ENCODE assay signal across 1 cellular context in the genomic region with DNA sequence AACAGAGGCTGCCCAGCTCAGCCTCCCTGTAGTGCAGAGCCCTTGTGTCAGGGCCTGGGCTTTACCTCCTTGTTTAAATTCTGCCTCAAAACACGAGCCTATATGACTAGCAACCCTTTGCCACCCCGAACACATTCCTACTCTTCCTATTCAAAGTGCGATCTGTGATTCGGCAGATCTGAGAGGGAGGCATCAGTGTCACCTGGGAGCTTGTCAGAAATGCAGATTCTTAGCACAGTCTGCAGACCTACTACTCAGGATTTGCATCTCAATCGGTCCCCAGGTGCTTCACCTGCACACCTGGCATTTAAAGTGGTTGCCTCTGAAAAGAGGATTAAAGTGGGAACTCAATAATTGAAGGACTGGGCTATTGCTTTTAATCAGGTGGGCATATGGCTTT.
TF ChIP-seq lines count a peak whose summit lies in the region.

No MANE protein-coding gene starts in this region.

TF ChIP-seq in WTC11, 78 proteins besides CTCF, POLR2A, EP300 and RAD21 (continued from another document):
- TF ChIP-seq, protein P1, sequence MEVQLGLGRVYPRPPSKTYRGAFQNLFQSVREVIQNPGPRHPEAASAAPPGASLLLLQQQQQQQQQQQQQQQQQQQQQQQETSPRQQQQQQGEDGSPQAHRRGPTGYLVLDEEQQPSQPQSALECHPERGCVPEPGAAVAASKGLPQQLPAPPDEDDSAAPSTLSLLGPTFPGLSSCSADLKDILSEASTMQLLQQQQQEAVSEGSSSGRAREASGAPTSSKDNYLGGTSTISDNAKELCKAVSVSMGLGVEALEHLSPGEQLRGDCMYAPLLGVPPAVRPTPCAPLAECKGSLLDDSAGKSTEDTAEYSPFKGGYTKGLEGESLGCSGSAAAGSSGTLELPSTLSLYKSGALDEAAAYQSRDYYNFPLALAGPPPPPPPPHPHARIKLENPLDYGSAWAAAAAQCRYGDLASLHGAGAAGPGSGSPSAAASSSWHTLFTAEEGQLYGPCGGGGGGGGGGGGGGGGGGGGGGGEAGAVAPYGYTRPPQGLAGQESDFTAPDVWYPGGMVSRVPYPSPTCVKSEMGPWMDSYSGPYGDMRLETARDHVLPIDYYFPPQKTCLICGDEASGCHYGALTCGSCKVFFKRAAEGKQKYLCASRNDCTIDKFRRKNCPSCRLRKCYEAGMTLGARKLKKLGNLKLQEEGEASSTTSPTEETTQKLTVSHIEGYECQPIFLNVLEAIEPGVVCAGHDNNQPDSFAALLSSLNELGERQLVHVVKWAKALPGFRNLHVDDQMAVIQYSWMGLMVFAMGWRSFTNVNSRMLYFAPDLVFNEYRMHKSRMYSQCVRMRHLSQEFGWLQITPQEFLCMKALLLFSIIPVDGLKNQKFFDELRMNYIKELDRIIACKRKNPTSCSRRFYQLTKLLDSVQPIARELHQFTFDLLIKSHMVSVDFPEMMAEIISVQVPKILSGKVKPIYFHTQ (CRISPR knock-in tag; IDR thresholded peaks at IDR 0.05), result no peak; the same call in 1 of the 2 replicates
- peak; percentile 16; the same call in 1 of the 2 replicates for TF ChIP-seq TEAD1 (CRISPR knock-in tag; IDR thresholded peaks at IDR 0.05)
